ENCODE assay signal across 23 cellular contexts in genomic region chr5:147305147-147305546, GRCh38.
"Had no signal": no experiment of that assay in that cellular context is flagged by ENCODE, and none has a peak within 500 bp of the region (broad histone marks: within the 10 kb centered on the region; RNA-seq: fewer than 3 reads in every experiment).

No MANE protein-coding gene starts in this region.

- H3K4me3 ChIP-seq: breast epithelium, MG63 had no signal

- H3K9me3 ChIP-seq: breast epithelium had no signal

- H3K36me3 ChIP-seq: breast epithelium, MG63 had no signal

- H3K4me1 ChIP-seq: breast epithelium had no signal

- H3K27me3 ChIP-seq: breast epithelium, MG63 had no signal

- H3K27ac ChIP-seq: breast epithelium had no signal

- DNase-seq: activated B cell treated with CpG ODN at 0.5 μM for 24 hours; activated CD4-positive, alpha-beta T cell treated with anti-CD3 and anti-CD28 coated beads for 1 hour; activated CD4-positive, alpha-beta T cell treated with anti-CD3 and anti-CD28 coated beads, Interleukin-2, amount 10 ng/mL, durations not matched to agents 24 days and 14 days; activated CD4-positive, alpha-beta T cell treated with anti-CD3 and anti-CD28 coated beads, Interleukin-2, amount 50 U/mL, for 48 hours; activated CD8-positive, alpha-beta memory T cell treated with anti-CD3 and anti-CD28 coated beads, Interleukin-2, amount 10 ng/mL, durations not matched to agents 7 days and 5 days; activated effector memory CD4-positive, alpha-beta T cell treated with anti-CD3 and anti-CD28 coated beads, Interleukin-2, amount 50 U/mL, for 16 hours; activated naive CD4-positive, alpha-beta T cell treated with Interleukin-2 at 50 U/mL for 16 hours; activated T-cell treated with anti-CD3 and anti-CD28 coated beads, Interleukin-2, amount 50 U/mL, for 4 hours; amygdala; caudate nucleus; MG63; NCI-H1105 treated with DMSO at 0.1 percent for 48 hours; NCI-H146; NCI-H187 treated with DMSO at 0.1 percent for 48 hours; NCI-H2107; NCI-H345; NCI-H510A; NCI-H526 treated with DMSO at 0.1 percent for 48 hours; NCI-H82; NK-92 treated with Interleukin-12 subunit alpha and Interleukin-12 subunit beta, amount 100 ng/mL, for 24 hours; PC-3; SHP77 had no signal
